8 cellular contexts compared by ENCODE assay signal in genomic region chr10:13527864-13528137, GRCh38. TPM values are rescaled to one million over a fixed set of nuclear protein-coding genes. Genes with fewer than 3 reads are reported as not detected.
DNase-seq lines count a peak whose midpoint lies in the region; ATAC-seq and TF ChIP-seq lines count a peak whose summit lies in the region.

No MANE protein-coding gene starts in this region.

- CTCF ChIA-PET in T-cell (lab: Charles Lee) = no interaction called here

- TF ChIP-seq CTCF in fibroblast of the aortic adventitia (IDR thresholded peaks at IDR 0.05; ENCODE audit: insufficient read depth, low read length) (no peak), prostate gland (IDR thresholded peaks at IDR 0.05) (no peak)

- no peaks in the 10 kb centered on the region for H3K4me1 ChIP-seq in prostate gland (replicated peaks)

- no peak overlapping the region for H3K27ac Mint-ChIP-seq in T-cell

- DNase-seq in DMS114 treated with DMSO at 0.1 percent for 48 hours (lab: John Stamatoyannopoulos, UW; ENCODE audit: unreplicated experiment) (peak; percentile 18), T-cell (no peak), fibroblast of the aortic adventitia (ENCODE audit: low read depth) (no peak), prostate gland (ENCODE audit: low spot score) (no peak), pons (ENCODE audit: low spot score) (no peak)

- POLR2A ChIA-PET in T-cell (lab: Charles Lee) = no interaction called here

- peak overlapping the region; percentile 69 to 75 (median 70) for H3K4me3 Mint-ChIP-seq in T-cell

- WGBS in prostate gland = 3% methylated on average over 6 of the region's 6 CpGs

- H3K4me3 ChIP-seq in fibroblast of the aortic adventitia (ENCODE audit: low read depth, low read length) (peak overlapping the region; percentile 50), prostate gland (peak overlapping the region; percentile 49 to 53)

- no peaks in the 10 kb centered on the region for H3K36me3 ChIP-seq in prostate gland

- H3K27ac ChIP-seq in prostate gland = peak overlapping the region; percentile 45 to 58

- TF ChIP-seq POLR2A in prostate gland (IDR thresholded peaks at IDR 0.05) = no peak

- H3K27me3 ChIP-seq in prostate gland (replicated peaks; ENCODE audit: insufficient read depth) = no peaks in the 10 kb centered on the region

- peaks cover 9 to 14% (median 12%) of the 10 kb centered on the region in 3 donors for H3K4me1 Mint-ChIP-seq in T-cell

- no peaks in the 10 kb centered on the region for H3K9me3 ChIP-seq in prostate gland

- H3K9me3 Mint-ChIP-seq in T-cell = no peaks in the 10 kb centered on the region

- intact Hi-C loops in prostate gland (cut with DNase I) = no loop called here

- no peaks in the 10 kb centered on the region for H3K36me3 Mint-ChIP-seq in T-cell

- ATAC-seq in T-cell (replicated peaks in 1 of 4) = no peak
- no peak for ATAC-seq in GM21528 (IDR thresholded peaks at IDR 0.05; ENCODE audit: low FRiP score, unreplicated experiment)
- ATAC-seq in HG02623 (IDR thresholded peaks at IDR 0.05; ENCODE audit: unreplicated experiment) = no peak
- ATAC-seq in GM18868 (IDR thresholded peaks at IDR 0.05; ENCODE audit: unreplicated experiment) = no peak

- H3K27me3 Mint-ChIP-seq in T-cell = peaks cover 62 to 70% of the 10 kb centered on the region in 2 donors

RNA-seq across cellular contexts. Expression of gene BEND7, which starts 1.0 kb away (rescaled TPM):
- 1 to 10 TPM in 1 of 5 donors, not detected in 4; 1.2 TPM for total RNA-seq in T-cell
- 2.6 and 3.2 TPM in 2 replicates for total RNA-seq in fibroblast of the aortic adventitia (ENCODE audit: low replicate concordance)
- total RNA-seq in prostate gland = 10 to 100 TPM; 10.1 to 44.5 TPM

RNA-seq across cellular contexts. Expression of gene PRPF18, which starts 59.0 kb away (rescaled TPM):
- total RNA-seq in T-cell (10 to 100 TPM; 24.5 to 28.0 (median 25.9) TPM), fibroblast of the aortic adventitia (ENCODE audit: low replicate concordance) (37.0 and 89.4 TPM in 2 replicates), prostate gland (10 to 100 TPM; 23.1 to 31.1 TPM)
